In the genomic region with DNA sequence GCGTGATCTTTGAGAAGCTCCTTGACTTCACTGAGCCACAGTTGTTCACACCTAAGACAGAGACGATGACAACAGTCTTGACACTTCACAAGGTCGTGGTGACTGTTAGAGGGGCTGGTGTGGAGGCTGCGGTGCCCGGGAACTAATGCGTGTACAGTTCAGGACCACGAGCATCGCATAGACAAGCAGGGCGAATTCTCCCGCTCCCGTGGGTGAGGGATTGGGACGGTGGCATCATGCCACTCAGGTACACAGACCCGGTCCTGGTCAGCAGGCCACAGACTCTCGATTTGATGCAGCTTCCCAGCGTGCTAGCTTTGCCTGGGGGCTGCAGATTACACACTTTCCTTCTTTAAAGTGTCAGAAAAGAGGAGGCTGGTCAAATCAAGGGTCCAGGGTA, we compare ENCODE assay signal across 1 cellular context.
TF ChIP-seq lines count a peak whose summit lies in the region.

No MANE protein-coding gene starts in this region.

TF ChIP-seq in GM23338, 12 proteins besides CTCF, POLR2A, EP300 and RAD21:
- TF ChIP-seq CREB1 (CRISPR knock-in tag; IDR thresholded peaks at IDR 0.05; ENCODE audit: low read depth) (no peak), STAT1 (IDR thresholded peaks at IDR 0.05; ENCODE audit: unreplicated experiment) (no peak), POLR2AphosphoS5 (IDR thresholded peaks at IDR 0.05; ENCODE audit: low read depth) (no peak), NANOG (IDR thresholded peaks at IDR 0.05; ENCODE audit: borderline replicate concordance) (no peak), JUNB (IDR thresholded peaks at IDR 0.05; ENCODE audit: unreplicated experiment) (no peak)
- TF ChIP-seq, protein P1, sequence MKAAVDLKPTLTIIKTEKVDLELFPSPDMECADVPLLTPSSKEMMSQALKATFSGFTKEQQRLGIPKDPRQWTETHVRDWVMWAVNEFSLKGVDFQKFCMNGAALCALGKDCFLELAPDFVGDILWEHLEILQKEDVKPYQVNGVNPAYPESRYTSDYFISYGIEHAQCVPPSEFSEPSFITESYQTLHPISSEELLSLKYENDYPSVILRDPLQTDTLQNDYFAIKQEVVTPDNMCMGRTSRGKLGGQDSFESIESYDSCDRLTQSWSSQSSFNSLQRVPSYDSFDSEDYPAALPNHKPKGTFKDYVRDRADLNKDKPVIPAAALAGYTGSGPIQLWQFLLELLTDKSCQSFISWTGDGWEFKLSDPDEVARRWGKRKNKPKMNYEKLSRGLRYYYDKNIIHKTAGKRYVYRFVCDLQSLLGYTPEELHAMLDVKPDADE (IDR thresholded peaks at IDR 0.05), result no peak
- TF ChIP-seq, protein P2, sequence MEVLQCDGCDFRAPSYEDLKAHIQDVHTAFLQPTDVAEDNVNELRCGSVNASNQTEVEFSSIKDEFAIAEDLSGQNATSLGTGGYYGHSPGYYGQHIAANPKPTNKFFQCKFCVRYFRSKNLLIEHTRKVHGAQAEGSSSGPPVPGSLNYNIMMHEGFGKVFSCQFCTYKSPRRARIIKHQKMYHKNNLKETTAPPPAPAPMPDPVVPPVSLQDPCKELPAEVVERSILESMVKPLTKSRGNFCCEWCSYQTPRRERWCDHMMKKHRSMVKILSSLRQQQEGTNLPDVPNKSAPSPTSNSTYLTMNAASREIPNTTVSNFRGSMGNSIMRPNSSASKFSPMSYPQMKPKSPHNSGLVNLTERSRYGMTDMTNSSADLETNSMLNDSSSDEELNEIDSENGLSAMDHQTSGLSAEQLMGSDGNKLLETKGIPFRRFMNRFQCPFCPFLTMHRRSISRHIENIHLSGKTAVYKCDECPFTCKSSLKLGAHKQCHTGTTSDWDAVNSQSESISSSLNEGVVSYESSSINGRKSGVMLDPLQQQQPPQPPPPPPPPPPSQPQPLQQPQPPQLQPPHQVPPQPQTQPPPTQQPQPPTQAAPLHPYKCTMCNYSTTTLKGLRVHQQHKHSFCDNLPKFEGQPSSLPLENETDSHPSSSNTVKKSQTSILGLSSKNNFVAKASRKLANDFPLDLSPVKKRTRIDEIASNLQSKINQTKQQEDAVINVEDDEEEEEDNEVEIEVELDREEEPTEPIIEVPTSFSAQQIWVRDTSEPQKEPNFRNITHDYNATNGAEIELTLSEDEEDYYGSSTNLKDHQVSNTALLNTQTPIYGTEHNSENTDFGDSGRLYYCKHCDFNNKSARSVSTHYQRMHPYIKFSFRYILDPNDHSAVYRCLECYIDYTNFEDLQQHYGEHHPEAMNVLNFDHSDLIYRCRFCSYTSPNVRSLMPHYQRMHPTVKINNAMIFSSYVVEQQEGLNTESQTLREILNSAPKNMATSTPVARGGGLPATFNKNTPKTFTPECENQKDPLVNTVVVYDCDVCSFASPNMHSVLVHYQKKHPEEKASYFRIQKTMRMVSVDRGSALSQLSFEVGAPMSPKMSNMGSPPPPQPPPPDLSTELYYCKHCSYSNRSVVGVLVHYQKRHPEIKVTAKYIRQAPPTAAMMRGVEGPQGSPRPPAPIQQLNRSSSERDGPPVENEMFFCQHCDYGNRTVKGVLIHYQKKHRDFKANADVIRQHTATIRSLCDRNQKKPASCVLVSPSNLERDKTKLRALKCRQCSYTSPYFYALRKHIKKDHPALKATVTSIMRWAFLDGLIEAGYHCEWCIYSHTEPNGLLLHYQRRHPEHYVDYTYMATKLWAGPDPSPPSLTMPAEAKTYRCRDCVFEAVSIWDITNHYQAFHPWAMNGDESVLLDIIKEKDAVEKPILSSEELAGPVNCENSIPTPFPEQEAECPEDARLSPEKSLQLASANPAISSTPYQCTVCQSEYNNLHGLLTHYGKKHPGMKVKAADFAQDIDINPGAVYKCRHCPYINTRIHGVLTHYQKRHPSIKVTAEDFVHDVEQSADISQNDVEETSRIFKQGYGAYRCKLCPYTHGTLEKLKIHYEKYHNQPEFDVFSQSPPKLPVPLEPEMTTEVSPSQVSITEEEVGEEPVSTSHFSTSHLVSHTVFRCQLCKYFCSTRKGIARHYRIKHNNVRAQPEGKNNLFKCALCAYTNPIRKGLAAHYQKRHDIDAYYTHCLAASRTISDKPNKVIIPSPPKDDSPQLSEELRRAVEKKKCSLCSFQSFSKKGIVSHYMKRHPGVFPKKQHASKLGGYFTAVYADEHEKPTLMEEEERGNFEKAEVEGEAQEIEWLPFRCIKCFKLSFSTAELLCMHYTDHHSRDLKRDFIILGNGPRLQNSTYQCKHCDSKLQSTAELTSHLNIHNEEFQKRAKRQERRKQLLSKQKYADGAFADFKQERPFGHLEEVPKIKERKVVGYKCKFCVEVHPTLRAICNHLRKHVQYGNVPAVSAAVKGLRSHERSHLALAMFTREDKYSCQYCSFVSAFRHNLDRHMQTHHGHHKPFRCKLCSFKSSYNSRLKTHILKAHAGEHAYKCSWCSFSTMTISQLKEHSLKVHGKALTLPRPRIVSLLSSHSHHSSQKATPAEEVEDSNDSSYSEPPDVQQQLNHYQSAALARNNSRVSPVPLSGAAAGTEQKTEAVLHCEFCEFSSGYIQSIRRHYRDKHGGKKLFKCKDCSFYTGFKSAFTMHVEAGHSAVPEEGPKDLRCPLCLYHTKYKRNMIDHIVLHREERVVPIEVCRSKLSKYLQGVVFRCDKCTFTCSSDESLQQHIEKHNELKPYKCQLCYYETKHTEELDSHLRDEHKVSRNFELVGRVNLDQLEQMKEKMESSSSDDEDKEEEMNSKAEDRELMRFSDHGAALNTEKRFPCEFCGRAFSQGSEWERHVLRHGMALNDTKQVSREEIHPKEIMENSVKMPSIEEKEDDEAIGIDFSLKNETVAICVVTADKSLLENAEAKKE (CRISPR knock-in tag; IDR thresholded peaks at IDR 0.05), result no peak
TF ChIP-seq in GM23338: peak in this region for 0.
